ENCODE assay signal across 2 cellular contexts in genomic region chr9:123746765-123747164, GRCh38.
TF ChIP-seq lines count a peak whose summit lies in the region.

No MANE protein-coding gene starts in this region.

TF ChIP-seq in HepG2, 621 proteins besides CTCF, POLR2A, EP300 and RAD21:
- no peak for TF ChIP-seq ZNF253 (CRISPR knock-in tag; IDR thresholded peaks at IDR 0.05; ENCODE audit: borderline replicate concordance)
- peak; percentile 66 to 86 for TF ChIP-seq MAFK (conservative IDR thresholded peaks at IDR 0.05 in 1 of 2, IDR thresholded peaks at IDR 0.05 in 1 of 2; ENCODE audit: low read length in 2 of 2)
- no peak for TF ChIP-seq ZNF775 (CRISPR knock-in tag; IDR thresholded peaks at IDR 0.05; ENCODE audit: borderline replicate concordance)
- TF ChIP-seq ZNF207 (IDR thresholded peaks at IDR 0.05; ENCODE audit: borderline replicate concordance), result no peak
- peak; percentile 76 for TF ChIP-seq MAFF (IDR thresholded peaks at IDR 0.05; ENCODE audit: low read depth, low read length)
- TF ChIP-seq SPEN (CRISPR knock-in tag; IDR thresholded peaks at IDR 0.05; ENCODE audit: low read depth), result no peak
- no peak for TF ChIP-seq SAFB2 (CRISPR knock-in tag; IDR thresholded peaks at IDR 0.05; ENCODE audit: borderline replicate concordance, low read depth)

TF ChIP-seq in H1, 55 proteins besides CTCF, POLR2A, EP300 and RAD21:
- TF ChIP-seq PHF8 (conservative IDR thresholded peaks at IDR 0.05; ENCODE audit: low read depth, low read length) (no peak), MAFK (IDR thresholded peaks at IDR 0.05; ENCODE audit: low read depth, low read length) (peak; percentile 25; the same call in 1 of the 2 replicates)
